18 cellular contexts compared by ENCODE assay signal in the genomic region with DNA sequence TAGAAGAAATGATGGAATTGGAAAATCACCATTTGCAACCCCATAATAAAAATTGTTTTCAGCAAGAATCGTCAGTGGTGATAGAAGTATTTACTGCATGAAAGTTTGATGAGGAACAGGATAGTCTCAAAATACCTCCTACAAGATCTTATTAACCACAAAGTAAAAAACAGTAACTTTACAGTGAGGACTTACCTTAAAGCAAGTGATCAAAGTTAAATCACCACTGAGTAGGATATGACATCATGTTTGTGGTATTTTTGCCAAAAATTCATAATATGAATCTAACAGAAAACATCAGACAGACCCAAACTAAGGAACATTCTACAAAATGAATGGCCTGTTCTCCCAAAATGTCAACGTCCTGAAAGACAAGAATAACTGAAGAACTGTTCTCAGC. TPM values are rescaled to one million over a fixed set of nuclear protein-coding genes. Genes with fewer than 3 reads are reported as not detected.
DNase-seq lines count a peak whose midpoint lies in the region; ATAC-seq lines count a peak whose summit lies in the region.
"Had no signal": no experiment of that assay in that cellular context is flagged by ENCODE, and none has a peak within 500 bp of the region (broad histone marks: within the 10 kb centered on the region; RNA-seq: fewer than 3 reads in every experiment).

No MANE protein-coding gene starts in this region.

- H3K27ac Mint-ChIP-seq in stimulated activated naive CD8-positive, alpha-beta T cell treated with anti-CD3 and anti-CD28 coated beads, Interleukin-15, Interleukin-2, amounts not matched to agents 100 ng/mL and 50 ng/mL, for 24 hours, result peak overlapping the region; percentile 12
- peak overlapping the region; percentile 82 for H3K27ac Mint-ChIP-seq in activated naive CD8-positive, alpha-beta T cell treated with anti-CD3 and anti-CD28 coated beads, Interleukin-2, amount 10 ng/mL, durations not matched to agents 7 days and 5 days

- H4K8ac ChIP-seq in neuronal stem cell (ENCODE audit: low read depth, low read length), result no peak overlapping the region

- H3K4me2 ChIP-seq in neuronal stem cell (ENCODE audit: insufficient read depth, low read length, poor library complexity, severe bottlenecking), result no peak overlapping the region

- no CpG with 5 or more reads among the region's 2 CpGs for WGBS in neuronal stem cell (ENCODE audit: extremely low coverage in 2 of 2, insufficient read length in 2 of 2, insufficient replicate concordance in 1 of 2), 2 donors

- no peak overlapping the region for H2BK12ac ChIP-seq in neuronal stem cell (ENCODE audit: low read length)

- no peak overlapping the region for H2AFZ ChIP-seq in neuronal stem cell (ENCODE audit: low read length)

- H3K27me3 ChIP-seq in neuronal stem cell (ENCODE audit: control insufficient read depth in 3 of 3, insufficient read depth in 3 of 3, low read depth in 1 of 3, low read length in 3 of 3), result no peaks in the 10 kb centered on the region
- H3K27me3 ChIP-seq: esophagus squamous epithelium, gastroesophageal sphincter had no signal

- H3K4me3 ChIP-seq in neuronal stem cell (ENCODE audit: low read length in 2 of 2), result no peak overlapping the region
- H3K4me3 ChIP-seq: esophagus squamous epithelium, gastroesophageal sphincter had no signal

- no peaks in the 10 kb centered on the region for H3K9me3 Mint-ChIP-seq in stimulated activated naive CD8-positive, alpha-beta T cell treated with anti-CD3 and anti-CD28 coated beads, Interleukin-15, Interleukin-2, amounts not matched to agents 100 ng/mL and 50 ng/mL, for 24 hours
- peaks cover 2% of the 10 kb centered on the region for H3K9me3 Mint-ChIP-seq in activated naive CD8-positive, alpha-beta T cell treated with anti-CD3 and anti-CD28 coated beads, Interleukin-2, amount 10 ng/mL, durations not matched to agents 7 days and 5 days

- no peaks in the 10 kb centered on the region for H3K27me3 Mint-ChIP-seq in stimulated activated naive CD8-positive, alpha-beta T cell treated with anti-CD3 and anti-CD28 coated beads, Interleukin-15, Interleukin-2, amounts not matched to agents 100 ng/mL and 50 ng/mL, for 24 hours
- no peaks in the 10 kb centered on the region for H3K27me3 Mint-ChIP-seq in activated naive CD8-positive, alpha-beta T cell treated with anti-CD3 and anti-CD28 coated beads, Interleukin-2, amount 10 ng/mL, durations not matched to agents 7 days and 5 days

- no peak overlapping the region for H3K9ac ChIP-seq in neuronal stem cell (ENCODE audit: low read depth, low read length, poor library complexity)

- H2BK5ac ChIP-seq in neuronal stem cell (ENCODE audit: low read length), result no peak overlapping the region

- no peak for DNase-seq in stimulated activated naive CD8-positive, alpha-beta T cell treated with anti-CD3 and anti-CD28 coated beads, Interleukin-15, Interleukin-2, amounts not matched to agents 100 U/mL and 50 U/mL, for 24 hours
- DNase-seq in HT1080 (ENCODE audit: low read depth) (peak; percentile 33), neuronal stem cell (ENCODE audit: low spot score) (no peak)
- DNase-seq in activated naive CD8-positive, alpha-beta T cell treated with anti-CD3 and anti-CD28 coated beads, Interleukin-2, amount 10 ng/mL, durations not matched to agents 7 days and 5 days, result no peak
- DNase-seq: activated gamma-delta T cell; effector memory CD4-positive, alpha-beta T cell; esophagus squamous epithelium; islet precursor cell; KBM-7; NCI-H1694; OCI-M1; Right ventricle myocardium superior; small intestine; WERI-Rb-1 had no signal

- no peak overlapping the region for H3K23ac ChIP-seq in neuronal stem cell (ENCODE audit: low read depth, low read length, poor library complexity)

- H3K27ac ChIP-seq in neuronal stem cell (replicated peaks; ENCODE audit: low read length), result no peak overlapping the region
- H3K27ac ChIP-seq: esophagus squamous epithelium, gastroesophageal sphincter, WERI-Rb-1 had no signal

- H2BK120ac ChIP-seq in neuronal stem cell (ENCODE audit: low read depth, low read length), result no peak overlapping the region

- no peak overlapping the region for H3K4me3 Mint-ChIP-seq in stimulated activated naive CD8-positive, alpha-beta T cell treated with anti-CD3 and anti-CD28 coated beads, Interleukin-15, Interleukin-2, amounts not matched to agents 100 ng/mL and 50 ng/mL, for 24 hours
- peak overlapping the region; percentile 23 for H3K4me3 Mint-ChIP-seq in activated naive CD8-positive, alpha-beta T cell treated with anti-CD3 and anti-CD28 coated beads, Interleukin-2, amount 10 ng/mL, durations not matched to agents 7 days and 5 days

- peaks cover 0 to 11% of the 10 kb centered on the region in 2 donors for H3K9me3 ChIP-seq in neuronal stem cell (replicated peaks in 1 of 2; ENCODE audit: control insufficient read depth in 2 of 2, insufficient read depth in 1 of 2, low read depth in 1 of 2, low read length in 2 of 2)
- H3K9me3 ChIP-seq: esophagus squamous epithelium, gastroesophageal sphincter had no signal

- H2BK15ac ChIP-seq in neuronal stem cell (ENCODE audit: low read length), result no peak overlapping the region

- H2AK5ac ChIP-seq in neuronal stem cell (ENCODE audit: low read depth, low read length), result no peak overlapping the region

- ATAC-seq in stimulated activated naive CD8-positive, alpha-beta T cell treated with anti-CD3 and anti-CD28 coated beads, Interleukin-15, Interleukin-2, amounts not matched to agents 100 U/mL and 50 U/mL, for 24 hours, result no peak
- ATAC-seq in activated naive CD8-positive, alpha-beta T cell treated with anti-CD3 and anti-CD28 coated beads, Interleukin-2, amount 10 ng/mL, durations not matched to agents 7 days and 5 days (ENCODE audit: low read depth), result peak; percentile 36
- ATAC-seq in HG03108 (IDR thresholded peaks at IDR 0.05; ENCODE audit: unreplicated experiment) (no peak), HG02642 (IDR thresholded peaks at IDR 0.05; ENCODE audit: poor library complexity, unreplicated experiment) (no peak)
- ATAC-seq: gastroesophageal sphincter had no signal

- no peak overlapping the region for H3K4ac ChIP-seq in neuronal stem cell (ENCODE audit: low read length)

- H3K36me3 ChIP-seq in neuronal stem cell (replicated peaks in 1 of 2; ENCODE audit: control insufficient read depth in 2 of 2, insufficient read depth in 2 of 2, low read length in 2 of 2), result peaks cover 16 to 86% of the 10 kb centered on the region in 2 donors

- H3K79me1 ChIP-seq in neuronal stem cell (ENCODE audit: low read depth, low read length), result peaks cover 2% of the 10 kb centered on the region

- H3K18ac ChIP-seq in neuronal stem cell (ENCODE audit: low read length), result no peak overlapping the region

- POLR2A ChIA-PET in activated naive CD8-positive, alpha-beta T cell treated with anti-CD3 and anti-CD28 coated beads, Interleukin-2, amount 10 ng/mL, durations not matched to agents 7 days and 5 days (lab: Charles Lee), result no interaction called here

- no peak overlapping the region for H3K14ac ChIP-seq in neuronal stem cell (ENCODE audit: low read length)

- H3K4me1 Mint-ChIP-seq in stimulated activated naive CD8-positive, alpha-beta T cell treated with anti-CD3 and anti-CD28 coated beads, Interleukin-15, Interleukin-2, amounts not matched to agents 100 ng/mL and 50 ng/mL, for 24 hours (ENCODE audit: low read depth), result peaks cover 14% of the 10 kb centered on the region
- peaks cover 14% of the 10 kb centered on the region for H3K4me1 Mint-ChIP-seq in activated naive CD8-positive, alpha-beta T cell treated with anti-CD3 and anti-CD28 coated beads, Interleukin-2, amount 10 ng/mL, durations not matched to agents 7 days and 5 days

- H3K36me3 Mint-ChIP-seq in stimulated activated naive CD8-positive, alpha-beta T cell treated with anti-CD3 and anti-CD28 coated beads, Interleukin-15, Interleukin-2, amounts not matched to agents 100 ng/mL and 50 ng/mL, for 24 hours (ENCODE audit: low read depth), result peaks cover 75% of the 10 kb centered on the region
- peaks cover 47% of the 10 kb centered on the region for H3K36me3 Mint-ChIP-seq in activated naive CD8-positive, alpha-beta T cell treated with anti-CD3 and anti-CD28 coated beads, Interleukin-2, amount 10 ng/mL, durations not matched to agents 7 days and 5 days

- no peak overlapping the region for H4K91ac ChIP-seq in neuronal stem cell (ENCODE audit: low read depth, low read length, poor library complexity)

- H3K4me1 ChIP-seq in neuronal stem cell (ENCODE audit: control insufficient read depth in 2 of 2, insufficient read depth in 1 of 2, low read depth in 1 of 2, low read length in 2 of 2), result no peaks in the 10 kb centered on the region
- H3K4me1 ChIP-seq: esophagus squamous epithelium, gastroesophageal sphincter had no signal

RNA-seq across cellular contexts. Expression of gene ALDH9A1, which starts 19.9 kb away (rescaled TPM):
- 61.2 and 62.1 TPM in 2 replicates for total RNA-seq in HT1080 (2014; rRNA removed; shearing (Covaris generic))
- polyA plus RNA-seq in HT1080 (2015; cell fraction: cytosol; rRNA removed), result 78.8 and 79.1 TPM in 2 replicates
- 83.8 and 91.3 TPM in 2 replicates for polyA plus RNA-seq in HT1080 (2015; cell fraction: nucleus; rRNA removed)
- 10 to 100 TPM; 37.7 to 43.8 TPM for total RNA-seq in activated naive CD8-positive, alpha-beta T cell treated with anti-CD3 and anti-CD28 coated beads, Interleukin-2, amount 10 ng/mL, durations not matched to agents 7 days and 5 days
- 40.5 TPM for polyA plus RNA-seq in neuronal stem cell (2013, experiment 1 of 2)
- 42.0 TPM for polyA plus RNA-seq in neuronal stem cell (2013, experiment 2 of 2)

RNA-seq across cellular contexts. Expression of gene MGST3, which starts 47.5 kb away (rescaled TPM):
- 80.9 and 95.1 TPM in 2 replicates for total RNA-seq in HT1080 (2014; rRNA removed; shearing (Covaris generic))
- 69.6 and 74.8 TPM in 2 replicates for polyA plus RNA-seq in HT1080 (2015; cell fraction: cytosol; rRNA removed)
- 48.3 and 53.9 TPM in 2 replicates for polyA plus RNA-seq in HT1080 (2015; cell fraction: nucleus; rRNA removed)
- total RNA-seq in activated naive CD8-positive, alpha-beta T cell treated with anti-CD3 and anti-CD28 coated beads, Interleukin-2, amount 10 ng/mL, durations not matched to agents 7 days and 5 days, result 10 to 100 TPM; 61.1 to 62.3 TPM
- polyA plus RNA-seq in neuronal stem cell (2013, experiment 1 of 2), result 164 TPM
- polyA plus RNA-seq in neuronal stem cell (2013, experiment 2 of 2), result 164 TPM
